ENCODE assay signal across 26 cellular contexts in the genomic region with DNA sequence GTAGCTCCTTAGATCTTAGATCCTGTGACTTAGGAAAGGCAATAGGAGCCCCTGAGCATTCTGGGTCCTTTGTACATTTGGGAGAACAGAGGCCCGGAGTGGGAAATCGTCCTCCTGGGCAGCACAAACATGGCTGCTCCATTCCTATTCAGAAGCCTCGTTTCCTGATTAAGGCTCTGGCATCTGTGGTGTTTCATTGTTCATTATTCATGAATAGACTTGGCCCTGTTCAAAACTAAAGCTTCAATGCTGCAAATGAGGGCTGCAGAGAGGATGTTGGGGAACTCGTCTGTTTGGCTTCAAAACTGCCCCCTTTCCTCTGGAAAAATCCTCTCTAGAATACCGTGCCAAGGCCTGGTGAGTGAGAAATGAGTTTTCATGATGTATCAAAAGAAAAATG. TPM values are rescaled to one million over a fixed set of nuclear protein-coding genes. Genes with fewer than 3 reads are reported as not detected.
DNase-seq lines count a peak whose midpoint lies in the region; ATAC-seq and TF ChIP-seq lines count a peak whose summit lies in the region.
"Had no signal": no experiment of that assay in that cellular context is flagged by ENCODE, and none has a peak within 500 bp of the region (broad histone marks: within the 10 kb centered on the region; RNA-seq: fewer than 3 reads in every experiment).

No MANE protein-coding gene starts in this region.

- H3K14ac ChIP-seq in neuronal stem cell (ENCODE audit: low read length) = no peak overlapping the region

- H3K4me2 ChIP-seq in neuronal stem cell (ENCODE audit: insufficient read depth, low read length, poor library complexity, severe bottlenecking) = no peak overlapping the region

- no peaks in the 10 kb centered on the region for H3K36me3 ChIP-seq in left ventricle myocardium inferior
- H3K36me3 ChIP-seq in neuronal stem cell (replicated peaks in 1 of 2; ENCODE audit: control insufficient read depth in 2 of 2, insufficient read depth in 2 of 2, low read length in 2 of 2) = no peaks in the 10 kb centered on the region
- H3K36me3 ChIP-seq: SJSA1 had no signal

- no peak overlapping the region for H3K4me3 ChIP-seq in left ventricle myocardium inferior
- H3K4me3 ChIP-seq in neuronal stem cell (ENCODE audit: low read length in 2 of 2) = no peak overlapping the region
- H3K4me3 ChIP-seq: SJSA1 had no signal

- no peak overlapping the region for H2BK15ac ChIP-seq in neuronal stem cell (ENCODE audit: low read length)

- intact Hi-C loops in left ventricle myocardium inferior (cut with micrococcal nuclease) = no loop called here
- intact Hi-C loops in left ventricle myocardium superior (cut with micrococcal nuclease) = no loop called here

- no peak overlapping the region for H4K91ac ChIP-seq in neuronal stem cell (ENCODE audit: low read depth, low read length, poor library complexity)

- no peak overlapping the region for H3K18ac ChIP-seq in neuronal stem cell (ENCODE audit: low read length)

- DNase-seq in left ventricle myocardium inferior (no peak), left ventricle myocardium superior (no peak), neuronal stem cell (ENCODE audit: low spot score) (no peak), NCI-H774 (lab: John Stamatoyannopoulos, UW) (no peak)
- DNase-seq: 8988T; AML-193; CD8-positive, alpha-beta memory T cell; GDM1; MV-4-11; NCI-H1105 treated with DMSO at 0.1 percent for 48 hours; NCI-H1694; NCI-H2081; NCI-H2171 treated with DMSO at 0.1 percent for 48 hours; NCI-H446; OCI-M1 had no signal

- H3K27me3 ChIP-seq in left ventricle myocardium inferior (ENCODE audit: low read depth) = no peaks in the 10 kb centered on the region
- H3K27me3 ChIP-seq in layer of hippocampus (ENCODE audit: control insufficient read depth, insufficient read depth, low read length) = no peaks in the 10 kb centered on the region
- H3K27me3 ChIP-seq in neuronal stem cell (ENCODE audit: control insufficient read depth in 3 of 3, insufficient read depth in 3 of 3, low read depth in 1 of 3, low read length in 3 of 3) = peaks cover 11 to 38% (median 14%) of the 10 kb centered on the region in 3 experiments

- H3K27ac ChIP-seq in left ventricle myocardium inferior (replicated peaks) (peak overlapping the region; percentile 33), layer of hippocampus (ENCODE audit: low read depth, low read length) (peak overlapping the region; percentile 23), neuronal stem cell (replicated peaks; ENCODE audit: low read length) (no peak overlapping the region)
- H3K27ac ChIP-seq: SJSA1 had no signal

- no peak overlapping the region for H2BK5ac ChIP-seq in neuronal stem cell (ENCODE audit: low read length)

- H3K9me3 ChIP-seq in left ventricle myocardium inferior (replicated peaks) (no peaks in the 10 kb centered on the region), neuronal stem cell (replicated peaks in 1 of 2; ENCODE audit: control insufficient read depth in 2 of 2, insufficient read depth in 1 of 2, low read depth in 1 of 2, low read length in 2 of 2) (no peaks in the 10 kb centered on the region)
- H3K9me3 ChIP-seq: SJSA1 had no signal

- no peaks in the 10 kb centered on the region for H3K79me1 ChIP-seq in neuronal stem cell (ENCODE audit: low read depth, low read length)

- H3K4ac ChIP-seq in neuronal stem cell (ENCODE audit: low read length) = no peak overlapping the region

- peak overlapping the region; percentile 81 for H2AFZ ChIP-seq in neuronal stem cell (ENCODE audit: low read length)

- H3K4me1 ChIP-seq in left ventricle myocardium inferior (peaks cover 29% of the 10 kb centered on the region), neuronal stem cell (ENCODE audit: control insufficient read depth in 2 of 2, insufficient read depth in 1 of 2, low read depth in 1 of 2, low read length in 2 of 2) (peaks cover 6 to 25% of the 10 kb centered on the region in 2 donors)

- H2AK5ac ChIP-seq in neuronal stem cell (ENCODE audit: low read depth, low read length) = no peak overlapping the region

- no peak overlapping the region for H3K23ac ChIP-seq in neuronal stem cell (ENCODE audit: low read depth, low read length, poor library complexity)

- H3K9ac ChIP-seq in neuronal stem cell (ENCODE audit: low read depth, low read length, poor library complexity) = no peak overlapping the region

- H2BK12ac ChIP-seq in neuronal stem cell (ENCODE audit: low read length) = no peak overlapping the region

- TF ChIP-seq CTCF in left ventricle myocardium inferior (IDR thresholded peaks at IDR 0.05; ENCODE audit: borderline replicate concordance) = no peak

- H4K8ac ChIP-seq in neuronal stem cell (ENCODE audit: low read depth, low read length) = no peak overlapping the region

- no peak for ATAC-seq in left ventricle myocardium superior
- ATAC-seq in HG02759 (IDR thresholded peaks at IDR 0.05; ENCODE audit: unreplicated experiment) = no peak
- ATAC-seq in HG02885 (IDR thresholded peaks at IDR 0.05; ENCODE audit: poor library complexity, unreplicated experiment) = no peak
- ATAC-seq in GM21723 (IDR thresholded peaks at IDR 0.05; ENCODE audit: unreplicated experiment) = no peak
- ATAC-seq: HCT116, Right ventricle myocardium inferior had no signal

- H2BK120ac ChIP-seq in neuronal stem cell (ENCODE audit: low read depth, low read length) = no peak overlapping the region

- no CpG with 5 or more reads among the region's 5 CpGs for WGBS in neuronal stem cell (ENCODE audit: extremely low coverage in 2 of 2, insufficient read length in 2 of 2, insufficient replicate concordance in 1 of 2), 2 donors

RNA-seq across cellular contexts. Expression of a gene that starts 3.4 kb away (rescaled TPM):
- total RNA-seq in left ventricle myocardium inferior (62.6 TPM), left ventricle myocardium superior (46.6 TPM)
- polyA plus RNA-seq in neuronal stem cell (2013, experiment 1 of 2) = 9.0 TPM
- 8.8 TPM for polyA plus RNA-seq in neuronal stem cell (2013, experiment 2 of 2)
- polyA plus RNA-seq: IgD-negative memory B cell had no signal

RNA-seq across cellular contexts. Expression of a gene that starts 3.5 kb away (rescaled TPM):
- total RNA-seq in left ventricle myocardium inferior = 0.27 TPM
- total RNA-seq in left ventricle myocardium superior = not detected
- not detected for polyA plus RNA-seq in neuronal stem cell (2013, experiment 1 of 2)
- not detected for polyA plus RNA-seq in neuronal stem cell (2013, experiment 2 of 2)
- total RNA-seq: CD8-positive, alpha-beta memory T cell; H1; M059J; Right ventricle myocardium inferior; SJSA1 had no signal
- polyA plus RNA-seq: AG04450; CD8-positive, alpha-beta memory T cell; H1; IgD-negative memory B cell had no signal
